ENCODE assay signal across 8 cellular contexts in genomic region chr6:108556864-108557493, GRCh38. TPM values are rescaled to one million over a fixed set of nuclear protein-coding genes. Genes with fewer than 3 reads are reported as not detected.
DNase-seq lines count a peak whose midpoint lies in the region; ATAC-seq and TF ChIP-seq lines count a peak whose summit lies in the region.

No MANE protein-coding gene starts in this region.

- no peak for TF ChIP-seq RAD21 in liver (IDR thresholded peaks at IDR 0.05)

- TF ChIP-seq CTCF in ascending aorta (IDR thresholded peaks at IDR 0.05) = no peak
- no peak for TF ChIP-seq CTCF in liver (IDR thresholded peaks at IDR 0.05; ENCODE audit: low read depth, low read length, missing input control)
- TF ChIP-seq CTCF in upper lobe of right lung (IDR thresholded peaks at IDR 0.05) = no peak

- no peak for DNase-seq in activated naive CD4-positive, alpha-beta T cell treated with anti-CD3 and anti-CD28 coated beads for 36 hours
- DNase-seq in activated naive CD4-positive, alpha-beta T cell treated with anti-CD3 and anti-CD28 coated beads, Interleukin-2, amount 50 U/mL, for 16 hours = no peak
- DNase-seq in ascending aorta (ENCODE audit: low spot score in 2 of 2) (peak in 1 of 2 donors; percentile 38), upper lobe of right lung (no peak), COR-L47 (lab: John Stamatoyannopoulos, UW) (no peak), NCI-H1436 (lab: John Stamatoyannopoulos, UW) (no peak)

- CTCF ChIA-PET in activated naive CD4-positive, alpha-beta T cell treated with anti-CD3 and anti-CD28 coated beads for 36 hours (lab: Charles Lee) = interaction anchor here (0.8 to 3.5 kb wide), 4 partner anchors 15 to 515 kb away, joined by 3 to 13 read pairs (median 3); partner anchors contain the start of gene ARMC2

- intact Hi-C loops in activated naive CD4-positive, alpha-beta T cell treated with anti-CD3 and anti-CD28 coated beads for 36 hours (cut with micrococcal nuclease) = loop anchor here (5.0 kb wide), 4 partner anchors 280 to 925 kb away; partner anchors contain the start of gene ZBTB24
- intact Hi-C loops in ascending aorta (cut with DNase I) = loop anchor here (5.0 to 10.0 kb wide), 5 partner anchors 200 to 748 kb away; no protein-coding TSS in a partner anchor
- intact Hi-C loops in upper lobe of right lung (cut with DNase I) = loop anchor here (10.0 kb wide), 1 partner anchor 228 kb away; no protein-coding TSS in a partner anchor

- no peaks in the 10 kb centered on the region for H3K36me3 Mint-ChIP-seq in activated naive CD4-positive, alpha-beta T cell treated with anti-CD3 and anti-CD28 coated beads for 36 hours (ENCODE audit: low read depth)

- peaks cover 4% of the 10 kb centered on the region for H3K4me1 Mint-ChIP-seq in activated naive CD4-positive, alpha-beta T cell treated with anti-CD3 and anti-CD28 coated beads for 36 hours (ENCODE audit: low read depth)

- H3K27me3 Mint-ChIP-seq in activated naive CD4-positive, alpha-beta T cell treated with anti-CD3 and anti-CD28 coated beads for 36 hours (ENCODE audit: low read depth) = peaks cover under 1% of the 10 kb centered on the region

- H3K4me3 ChIP-seq in ascending aorta = peak overlapping the region; percentile 87 to 93
- H3K4me3 ChIP-seq in liver (ENCODE audit: low read depth in 1 of 3, low read length in 3 of 3) = peak overlapping the region; percentile 74 to 82 (median 74)
- H3K4me3 ChIP-seq in upper lobe of right lung = peak overlapping the region; percentile 89

- H3K9me3 ChIP-seq in ascending aorta = no peaks in the 10 kb centered on the region
- no peaks in the 10 kb centered on the region for H3K9me3 ChIP-seq in liver (ENCODE audit: control insufficient read depth in 4 of 4, low read length in 3 of 4)
- H3K9me3 ChIP-seq in upper lobe of right lung = no peaks in the 10 kb centered on the region

- H3K27ac Mint-ChIP-seq in activated naive CD4-positive, alpha-beta T cell treated with anti-CD3 and anti-CD28 coated beads for 36 hours = peak overlapping the region; percentile 26

- peak overlapping the region in 1 of 2 donors; percentile 81 for H3K9ac ChIP-seq in liver (ENCODE audit: low read depth in 1 of 2, low read length in 2 of 2)

- H3K4me1 ChIP-seq in ascending aorta = peaks cover 4 to 14% of the 10 kb centered on the region in 2 donors
- H3K4me1 ChIP-seq in liver (ENCODE audit: control insufficient read depth in 4 of 4, insufficient read depth in 4 of 4, low read length in 3 of 4) = peaks cover 2 to 25% (median 18%) of the 10 kb centered on the region in 4 donors
- peaks cover 23% of the 10 kb centered on the region for H3K4me1 ChIP-seq in upper lobe of right lung

- H3K27ac ChIP-seq in ascending aorta = peak overlapping the region; percentile 98
- peak overlapping the region; percentile 85 to 99 for H3K27ac ChIP-seq in liver (ENCODE audit: low read depth in 1 of 2, low read length in 2 of 2)
- peak overlapping the region; percentile 99 for H3K27ac ChIP-seq in upper lobe of right lung

- H3K27me3 ChIP-seq in ascending aorta (no peaks in the 10 kb centered on the region), liver (ENCODE audit: control insufficient read depth in 4 of 4, insufficient read depth in 4 of 4, low read length in 3 of 4) (no peaks in the 10 kb centered on the region), upper lobe of right lung (no peaks in the 10 kb centered on the region)

- ATAC-seq in upper lobe of right lung (no peak), GM18858 (IDR thresholded peaks at IDR 0.05; ENCODE audit: unreplicated experiment) (no peak)

- H3K36me3 ChIP-seq in ascending aorta = peaks cover 0 to 5% of the 10 kb centered on the region in 2 donors
- no peaks in the 10 kb centered on the region for H3K36me3 ChIP-seq in liver (ENCODE audit: control insufficient read depth in 4 of 4, insufficient read depth in 3 of 4, low read depth in 1 of 4, low read length in 3 of 4)
- H3K36me3 ChIP-seq in upper lobe of right lung = no peaks in the 10 kb centered on the region

- WGBS in liver = 62% methylated on average over 16 of the region's 16 CpGs

- peak overlapping the region; percentile 88 for H3K4me3 Mint-ChIP-seq in activated naive CD4-positive, alpha-beta T cell treated with anti-CD3 and anti-CD28 coated beads for 36 hours

- H3K9me3 Mint-ChIP-seq in activated naive CD4-positive, alpha-beta T cell treated with anti-CD3 and anti-CD28 coated beads for 36 hours = no peaks in the 10 kb centered on the region

TF ChIP-seq in liver, 16 proteins besides CTCF, POLR2A, EP300 and RAD21:
- TF ChIP-seq GABPA (IDR thresholded peaks at IDR 0.05 in 1 of 2, conservative IDR thresholded peaks at IDR 0.05 in 1 of 2) = no peak
- no peak for TF ChIP-seq HNF4A (conservative IDR thresholded peaks at IDR 0.05)
- TF ChIP-seq ATF3 (IDR thresholded peaks at IDR 0.05) = no peak
- TF ChIP-seq RXRA (IDR thresholded peaks at IDR 0.05) = no peak
- TF ChIP-seq JUND (IDR thresholded peaks at IDR 0.05) = no peak

RNA-seq across cellular contexts. Expression of gene FOXO3, which starts 3.7 kb away (rescaled TPM):
- total RNA-seq in activated naive CD4-positive, alpha-beta T cell treated with anti-CD3 and anti-CD28 coated beads for 36 hours = 1 to 10 TPM; 3.1 to 3.6 TPM
- 91.5 TPM for total RNA-seq in ascending aorta
- total RNA-seq in liver = 10 to 100 TPM; 21.7 to 72.2 TPM
- polyA plus RNA-seq in liver = 10 to 100 TPM in 1 of 2 donors, 1 to 10 TPM in 1; 6.0 to 12.8 TPM
- 73.6 TPM for total RNA-seq in upper lobe of right lung

Comparison
In these comparisons a context has a peak if more than half of its experiments do, and no peak if none do; other contexts are left out.
1. RNA of gene FOXO3, which starts 3.7 kb away (total RNA-seq): 91.5 TPM in ascending aorta (single experiment), 73.6 TPM in upper lobe of right lung (single experiment) and 21.7 to 72.2 TPM in liver; 3.1 to 3.6 TPM in activated naive CD4-positive, alpha-beta T cell treated with anti-CD3 and anti-CD28 coated beads for 36 hours; every median in the first group is over 4 times any median in the second.
2. Peak in every context shown above with its lines, with median percentiles within 50 percentile points of each other: H3K27ac ChIP-seq and H3K4me3 ChIP-seq.